ENCODE assay signal across 8 cellular contexts in the genomic region with DNA sequence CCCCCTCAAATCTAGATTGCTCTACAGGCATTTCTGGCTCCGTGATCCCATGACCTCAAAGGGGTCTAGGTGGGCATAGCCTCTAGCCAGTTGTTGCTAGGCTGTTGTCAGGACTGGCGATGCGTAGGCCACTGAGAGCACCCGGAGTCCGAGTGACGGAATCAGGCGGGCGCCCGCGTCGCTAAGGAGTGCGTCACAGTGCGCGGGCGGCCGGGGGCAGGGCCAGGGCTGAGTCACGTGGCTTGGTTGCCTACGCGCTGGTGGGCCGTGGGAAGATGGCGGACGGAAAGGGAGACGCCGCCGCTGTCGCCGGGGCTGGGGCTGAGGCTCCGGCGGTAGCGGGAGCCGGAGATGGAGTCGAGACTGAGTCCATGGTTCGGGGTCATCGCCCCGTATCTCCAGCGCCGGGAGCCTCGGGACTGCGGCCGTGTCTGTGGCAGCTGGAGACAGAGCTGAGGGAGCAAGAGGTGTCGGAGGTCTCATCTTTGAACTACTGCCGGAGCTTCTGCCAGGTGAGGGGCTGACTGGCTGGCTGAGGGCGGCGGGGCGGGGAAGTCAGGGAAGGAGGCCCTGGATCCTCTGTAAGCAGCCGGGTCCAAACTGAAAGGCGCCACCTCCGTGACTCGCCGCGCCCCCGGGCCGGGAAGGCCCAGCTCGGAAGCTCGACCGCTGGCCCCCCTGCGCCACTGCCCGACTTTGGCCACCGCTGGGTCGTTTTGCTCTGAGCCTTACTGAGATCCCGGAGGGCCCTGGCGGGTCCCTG. TPM values are rescaled to one million over a fixed set of nuclear protein-coding genes. Genes with fewer than 3 reads are reported as not detected.
DNase-seq lines count a peak whose midpoint lies in the region; ATAC-seq and TF ChIP-seq lines count a peak whose summit lies in the region.

A gene with protein sequence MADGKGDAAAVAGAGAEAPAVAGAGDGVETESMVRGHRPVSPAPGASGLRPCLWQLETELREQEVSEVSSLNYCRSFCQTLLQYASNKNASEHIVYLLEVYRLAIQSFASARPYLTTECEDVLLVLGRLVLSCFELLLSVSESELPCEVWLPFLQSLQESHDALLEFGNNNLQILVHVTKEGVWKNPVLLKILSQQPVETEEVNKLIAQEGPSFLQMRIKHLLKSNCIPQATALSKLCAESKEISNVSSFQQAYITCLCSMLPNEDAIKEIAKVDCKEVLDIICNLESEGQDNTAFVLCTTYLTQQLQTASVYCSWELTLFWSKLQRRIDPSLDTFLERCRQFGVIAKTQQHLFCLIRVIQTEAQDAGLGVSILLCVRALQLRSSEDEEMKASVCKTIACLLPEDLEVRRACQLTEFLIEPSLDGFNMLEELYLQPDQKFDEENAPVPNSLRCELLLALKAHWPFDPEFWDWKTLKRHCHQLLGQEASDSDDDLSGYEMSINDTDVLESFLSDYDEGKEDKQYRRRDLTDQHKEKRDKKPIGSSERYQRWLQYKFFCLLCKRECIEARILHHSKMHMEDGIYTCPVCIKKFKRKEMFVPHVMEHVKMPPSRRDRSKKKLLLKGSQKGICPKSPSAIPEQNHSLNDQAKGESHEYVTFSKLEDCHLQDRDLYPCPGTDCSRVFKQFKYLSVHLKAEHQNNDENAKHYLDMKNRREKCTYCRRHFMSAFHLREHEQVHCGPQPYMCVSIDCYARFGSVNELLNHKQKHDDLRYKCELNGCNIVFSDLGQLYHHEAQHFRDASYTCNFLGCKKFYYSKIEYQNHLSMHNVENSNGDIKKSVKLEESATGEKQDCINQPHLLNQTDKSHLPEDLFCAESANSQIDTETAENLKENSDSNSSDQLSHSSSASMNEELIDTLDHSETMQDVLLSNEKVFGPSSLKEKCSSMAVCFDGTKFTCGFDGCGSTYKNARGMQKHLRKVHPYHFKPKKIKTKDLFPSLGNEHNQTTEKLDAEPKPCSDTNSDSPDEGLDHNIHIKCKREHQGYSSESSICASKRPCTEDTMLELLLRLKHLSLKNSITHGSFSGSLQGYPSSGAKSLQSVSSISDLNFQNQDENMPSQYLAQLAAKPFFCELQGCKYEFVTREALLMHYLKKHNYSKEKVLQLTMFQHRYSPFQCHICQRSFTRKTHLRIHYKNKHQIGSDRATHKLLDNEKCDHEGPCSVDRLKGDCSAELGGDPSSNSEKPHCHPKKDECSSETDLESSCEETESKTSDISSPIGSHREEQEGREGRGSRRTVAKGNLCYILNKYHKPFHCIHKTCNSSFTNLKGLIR (N-terminal part only) (plus strand): TSS at position 263 of the 763 bp plus-strand sequence. CDS start 13 bp downstream, at position 276.

- H3K27me3 Mint-ChIP-seq in nephron (ENCODE audit: low read depth) = no peaks in the 10 kb centered on the region

- peak; percentile 94 for DNase-seq in EL
- DNase-seq in H7 = peak; percentile 96
- DNase-seq in MG63 = peak; percentile 93
- peak; percentile 93 to 95 for DNase-seq in SHP77 (lab: John Stamatoyannopoulos, UW)
- DNase-seq in activated T-helper 9 cell treated with anti-CD3 and anti-CD28 coated beads, Interleukin-2, amount 50 U/mL, for 16 hours (ENCODE audit: low read depth) = peak; percentile 94
- DNase-seq in fibroblast of the aortic adventitia (ENCODE audit: low read depth) = peak; percentile 91
- DNase-seq in stimulated activated naive CD8-positive, alpha-beta T cell treated with anti-CD3 and anti-CD28 coated beads, Interleukin-15, Interleukin-2, amounts not matched to agents 100 U/mL and 50 U/mL, for 24 hours = peak; percentile 98

- peak within 1 kb of the TSS in 2 of 3 experiments; percentile 88 to 96 for H3K27ac Mint-ChIP-seq in nephron

- TF ChIP-seq CTCF in fibroblast of the aortic adventitia (IDR thresholded peaks at IDR 0.05; ENCODE audit: insufficient read depth, low read length) (no peak), nephron (IDR thresholded peaks at IDR 0.05; ENCODE audit: unreplicated experiment in 3 of 3) (no peak)

- H3K4me3 ChIP-seq in H7 (ENCODE audit: insufficient read depth, low read depth, low read length) (peak within 1 kb of the TSS; percentile 98), MG63 (peak within 1 kb of the TSS; percentile 91), fibroblast of the aortic adventitia (ENCODE audit: low read depth, low read length) (peak within 1 kb of the TSS; percentile 93)

- H3K27me3 ChIP-seq in H7 (ENCODE audit: control insufficient read depth, insufficient read depth, low read length) = no peaks in the 10 kb centered on the region; the same call in 1 of the 2 replicates
- no peaks in the 10 kb centered on the region for H3K27me3 ChIP-seq in MG63

- H3K9me3 ChIP-seq in MG63 = no peaks in the 10 kb centered on the region

- no peaks in the 10 kb centered on the region for H3K36me3 Mint-ChIP-seq in nephron (ENCODE audit: low read depth)

- H3K4me1 Mint-ChIP-seq in nephron = peaks cover 17% of the 10 kb centered on the region

- no peaks in the 10 kb centered on the region for H3K9me3 Mint-ChIP-seq in nephron

- peak; percentile 95 for ATAC-seq in stimulated activated naive CD8-positive, alpha-beta T cell treated with anti-CD3 and anti-CD28 coated beads, Interleukin-15, Interleukin-2, amounts not matched to agents 100 U/mL and 50 U/mL, for 24 hours

- H3K36me3 ChIP-seq in H7 (replicated peaks; ENCODE audit: control insufficient read depth, insufficient read depth, low read length) (no peaks in the 10 kb centered on the region), MG63 (peaks cover 5% of the 10 kb centered on the region)

- H3K4me3 Mint-ChIP-seq in nephron = no peak within 1 kb of the TSS

RNA-seq across cellular contexts. Expression of the gene that starts here (rescaled TPM):
- total RNA-seq in H7 (2014; rRNA removed; shearing (Covaris generic)) = 19.6 and 36.7 TPM in 2 replicates
- total RNA-seq in MG63 (2014; rRNA removed; shearing (Covaris generic); ENCODE audit: low replicate concordance) = 3.6 and 4.0 TPM in 2 replicates
- 21.9 and 25.4 TPM in 2 replicates for total RNA-seq in fibroblast of the aortic adventitia (ENCODE audit: low replicate concordance)

Comparison
In these comparisons a context has a peak if more than half of its experiments do, and no peak if none do; other contexts are left out.
1. Peak in every context shown above with its lines: DNase-seq, ATAC-seq and H3K4me3 ChIP-seq.